In the genomic region with DNA sequence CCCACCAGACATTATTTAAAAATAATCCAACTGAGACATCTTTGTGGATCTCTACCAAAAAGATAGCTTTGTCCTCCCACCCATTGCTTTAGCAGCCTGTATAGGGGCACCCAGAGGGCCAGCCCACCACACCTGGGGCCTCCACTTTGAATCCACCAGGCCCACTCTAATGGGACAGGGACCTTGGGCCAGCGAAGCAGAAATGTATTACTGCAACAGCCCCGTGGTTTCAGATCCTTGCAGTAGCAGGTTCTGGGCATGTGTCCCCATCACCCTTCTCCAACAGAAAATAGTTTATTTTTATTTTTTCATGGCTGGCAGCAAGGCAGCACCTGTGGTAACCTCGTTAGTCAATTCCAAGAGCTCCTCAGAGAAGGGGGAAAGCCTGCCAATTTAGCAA, we compare ENCODE assay signal across 13 cellular contexts.
"Had no signal": no experiment of that assay in that cellular context is flagged by ENCODE, and none has a peak within 500 bp of the region (broad histone marks: within the 10 kb centered on the region; RNA-seq: fewer than 3 reads in every experiment).

No MANE protein-coding gene starts in this region.

- H3K27me3 ChIP-seq: dorsolateral prefrontal cortex, hepatocyte, uterus had no signal

- H3K27ac ChIP-seq: dorsolateral prefrontal cortex, epithelial cell of prostate, hepatocyte, WERI-Rb-1 had no signal

- H3K4me1 ChIP-seq: uterus had no signal

- H3K27me3 Mint-ChIP-seq: activated naive CD8-positive, alpha-beta T cell; naive B cell had no signal

- DNase-seq: activated CD4-positive, alpha-beta T cell treated with anti-CD3 and anti-CD28 coated beads for 1 hour; activated CD4-positive, alpha-beta T cell treated with anti-CD3 and anti-CD28 coated beads, Interleukin-2, amount 50 U/mL, for 4 hours; activated gamma-delta T cell treated with Interleukin-2 at 50 U/mL for 16 hours; dorsolateral prefrontal cortex; naive B cell; stimulated activated CD4-positive, alpha-beta T cell treated with anti-CD3 and anti-CD28 coated beads, Interleukin-4, amount 100 ng/mL, for 24 hours; uterus; WERI-Rb-1 had no signal

- ATAC-seq: sciatic nerve; stimulated activated effector memory CD8-positive, alpha-beta T cell treated with anti-CD3 and anti-CD28 coated beads, Interleukin-12 subunit alpha, Interleukin-12 subunit beta, amount 100 ng/mL, for 72 hours had no signal

- H3K9me3 Mint-ChIP-seq: stimulated activated effector memory CD8-positive, alpha-beta T cell treated with anti-CD3 and anti-CD28 coated beads, Interleukin-12 subunit alpha, Interleukin-12 subunit beta, amount 100 ng/mL, for 72 hours had no signal

- H3K4me3 ChIP-seq: dorsolateral prefrontal cortex, hepatocyte, uterus had no signal

- H3K9me3 ChIP-seq: uterus had no signal

- H3K4me2 ChIP-seq: hepatocyte had no signal

- H2AFZ ChIP-seq: hepatocyte had no signal

- H3K36me3 Mint-ChIP-seq: activated naive CD8-positive, alpha-beta T cell; naive B cell; stimulated activated effector memory CD8-positive, alpha-beta T cell treated with anti-CD3 and anti-CD28 coated beads, Interleukin-12 subunit alpha, Interleukin-12 subunit beta, amount 100 ng/mL, for 72 hours had no signal

- H3K79me2 ChIP-seq: hepatocyte had no signal

- H3K27ac Mint-ChIP-seq: activated naive CD8-positive, alpha-beta T cell; stimulated activated effector memory CD8-positive, alpha-beta T cell treated with anti-CD3 and anti-CD28 coated beads, Interleukin-12 subunit alpha, Interleukin-12 subunit beta, amount 100 ng/mL, for 72 hours had no signal

- H3K36me3 ChIP-seq: uterus, WERI-Rb-1 had no signal

- H3K4me3 Mint-ChIP-seq: activated naive CD8-positive, alpha-beta T cell; naive B cell; stimulated activated effector memory CD8-positive, alpha-beta T cell treated with anti-CD3 and anti-CD28 coated beads, Interleukin-12 subunit alpha, Interleukin-12 subunit beta, amount 100 ng/mL, for 72 hours had no signal
